In the genomic region with DNA sequence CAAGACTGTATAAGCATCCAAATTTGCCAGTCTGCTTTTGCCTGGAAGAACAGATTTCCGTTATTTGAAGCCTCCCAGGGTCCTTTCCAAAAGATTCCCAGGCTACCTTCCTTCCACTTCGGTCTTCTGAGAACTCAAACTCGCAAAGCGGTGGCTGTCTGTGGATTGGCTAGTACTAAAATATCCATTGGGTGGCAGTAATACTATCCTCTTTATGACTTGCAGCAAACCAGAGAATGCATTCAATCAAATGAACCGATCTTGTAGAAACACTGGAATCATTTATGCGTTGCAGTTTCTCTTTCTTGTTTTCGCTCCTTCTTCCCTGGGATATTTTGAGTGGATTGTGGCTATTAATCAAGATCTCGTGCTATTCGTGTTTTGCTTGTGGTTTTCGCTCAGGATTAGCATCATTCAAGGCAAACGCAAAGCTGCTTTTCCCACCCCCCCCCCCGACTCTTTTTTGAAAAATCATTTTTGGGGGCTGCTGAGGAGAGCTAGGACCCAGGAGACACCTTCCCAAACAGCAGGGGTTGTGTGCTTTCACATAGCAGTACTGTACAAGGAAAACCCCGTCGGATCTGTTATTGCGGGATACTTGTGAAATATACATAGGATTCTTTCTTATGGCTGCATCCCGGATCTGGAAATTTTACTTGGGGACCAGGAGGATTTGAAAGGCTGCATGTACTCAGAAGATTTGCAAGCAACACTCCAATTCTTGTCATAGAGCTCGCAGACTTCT, we compare ENCODE assay signal across 8 cellular contexts. TPM values are rescaled to one million over a fixed set of nuclear protein-coding genes. Genes with fewer than 3 reads are reported as not detected.
A peak's percentile ranks its signal among the peaks of the same experiment; 100 is the strongest.
DNase-seq lines count a peak whose midpoint lies in the region; ATAC-seq and TF ChIP-seq lines count a peak whose summit lies in the region.

A gene (plus strand): TSS at position 556 of the 745 bp plus-strand sequence.

- no peaks in the 10 kb centered on the region for H3K9me3 ChIP-seq in esophagus squamous epithelium

- H3K4me1 ChIP-seq in esophagus squamous epithelium: peaks cover 0 to 7% (median 0%) of the 10 kb centered on the region in 3 donors

- WGBS in esophagus squamous epithelium, 2 donors: 1 to 19% methylated on average over 15 to 17 of the region's 17 CpGs

- peak within 1 kb of the TSS in 1 of 4 donors; percentile 36 for H3K27ac ChIP-seq in esophagus squamous epithelium

- peak within 1 kb of the TSS; percentile 5 to 56 (median 32) for H3K4me3 ChIP-seq in esophagus squamous epithelium

- TF ChIP-seq POLR2A in esophagus squamous epithelium (IDR thresholded peaks at IDR 0.05): no peak

- TF ChIP-seq CTCF in esophagus squamous epithelium (IDR thresholded peaks at IDR 0.05): peak in 3 of 6 experiments; percentile 13 to 25 (median 18)

- ATAC-seq in HG02763 (IDR thresholded peaks at IDR 0.05; ENCODE audit: unreplicated experiment): no peak

- H3K27me3 ChIP-seq in esophagus squamous epithelium: no peaks in the 10 kb centered on the region

- H3K36me3 ChIP-seq in esophagus squamous epithelium: no peaks in the 10 kb centered on the region

- intact Hi-C loops in esophagus squamous epithelium (cut with DNase I): no loop called here

- DNase-seq in AG08396 (ENCODE audit: low spot score) (peak; percentile 37), NCI-H510A (lab: John Stamatoyannopoulos, UW) (peak; percentile 26), esophagus squamous epithelium (lab: John Stamatoyannopoulos, UW) (no peak), myocyte (ENCODE audit: low read depth) (peak; percentile 11), germinal center (ENCODE audit: low spot score) (no peak)
- DNase-seq in activated T-cell treated with anti-CD3 and anti-CD28 coated beads, Interleukin-2, amount 50 U/mL, for 48 hours: no peak
- DNase-seq in stimulated activated CD4-positive, alpha-beta T cell treated with anti-CD3 and anti-CD28 coated beads, Interleukin-15, amount 100 ng/mL, for 24 hours: no peak

RNA-seq across cellular contexts. Expression of the gene that starts here (rescaled TPM):
- total RNA-seq in esophagus squamous epithelium (under 1 TPM in 3 of 4 donors, not detected in 1; 0.09 to 0.19 (median 0.13) TPM), myocyte (not detected in 2 replicates)
- polyA plus RNA-seq in myocyte (2012): not detected

Comparison
In these comparisons a context has a peak if more than half of its experiments do, and no peak if none do; other contexts are left out.
1. Peak in DNase-seq in myocyte; RNA of the gene not detected or under 1 TPM.
2. DNase-seq: peak in AG08396 (single experiment) and NCI-H510A (single experiment); none in esophagus squamous epithelium (single experiment), activated T-cell treated with anti-CD3 and anti-CD28 coated beads, Interleukin-2, amount 50 U/mL, for 48 hours (0 of 2), germinal center (single experiment) and stimulated activated CD4-positive, alpha-beta T cell treated with anti-CD3 and anti-CD28 coated beads, Interleukin-15, amount 100 ng/mL, for 24 hours (single experiment).